In genomic region chr1:22414244-22414751, GRCh38 we compare ENCODE assay signal across 12 cellular contexts. TPM values are rescaled to one million over a fixed set of nuclear protein-coding genes. Genes with fewer than 3 reads are reported as not detected.
DNase-seq lines count a peak whose midpoint lies in the region; ATAC-seq and TF ChIP-seq lines count a peak whose summit lies in the region.
"Had no signal": no experiment of that assay in that cellular context is flagged by ENCODE, and none has a peak within 500 bp of the region (broad histone marks: within the 10 kb centered on the region; RNA-seq: fewer than 3 reads in every experiment).

No MANE protein-coding gene starts in this region.

- no peaks in the 10 kb centered on the region for H3K36me3 ChIP-seq in endocrine pancreas (ENCODE audit: control insufficient read depth, insufficient read depth, low read length)
- no peaks in the 10 kb centered on the region for H3K36me3 ChIP-seq in neuronal stem cell (replicated peaks in 1 of 2; ENCODE audit: control insufficient read depth in 2 of 2, insufficient read depth in 2 of 2, low read length in 2 of 2)
- H3K36me3 ChIP-seq: tibial artery had no signal

- TF ChIP-seq CTCF in RWPE1 (conservative IDR thresholded peaks at IDR 0.05; ENCODE audit: low read depth), result no peak

- H3K4me1 ChIP-seq in endocrine pancreas (ENCODE audit: control insufficient read depth, insufficient read depth, low read length) (peaks cover 8% of the 10 kb centered on the region), neuronal stem cell (ENCODE audit: control insufficient read depth in 2 of 2, insufficient read depth in 1 of 2, low read depth in 1 of 2, low read length in 2 of 2) (peaks cover 0 to 4% of the 10 kb centered on the region in 2 donors)

- H3K9me3 ChIP-seq in endocrine pancreas (ENCODE audit: control insufficient read depth, low read length) (no peaks in the 10 kb centered on the region), neuronal stem cell (replicated peaks in 1 of 2; ENCODE audit: control insufficient read depth in 2 of 2, insufficient read depth in 1 of 2, low read depth in 1 of 2, low read length in 2 of 2) (no peaks in the 10 kb centered on the region)
- H3K9me3 ChIP-seq: tibial artery had no signal

- no peak overlapping the region for H2BK12ac ChIP-seq in neuronal stem cell (ENCODE audit: low read length)

- no peak overlapping the region for H3K18ac ChIP-seq in neuronal stem cell (ENCODE audit: low read length)

- no peak overlapping the region for H4K91ac ChIP-seq in neuronal stem cell (ENCODE audit: low read depth, low read length, poor library complexity)

- H3K9ac ChIP-seq in endocrine pancreas (ENCODE audit: control insufficient read depth, insufficient read depth, low read length), result peak overlapping the region; percentile 6
- no peak overlapping the region for H3K9ac ChIP-seq in neuronal stem cell (ENCODE audit: low read depth, low read length, poor library complexity)

- H3K36me3 Mint-ChIP-seq in immature natural killer cell, result no peaks in the 10 kb centered on the region

- no peak overlapping the region for H3K27ac ChIP-seq in neuronal stem cell (replicated peaks; ENCODE audit: low read length)
- no peak overlapping the region for H3K27ac ChIP-seq in RWPE1
- H3K27ac ChIP-seq: tibial artery had no signal

- no peak overlapping the region for H2BK120ac ChIP-seq in neuronal stem cell (ENCODE audit: low read depth, low read length)

- no peak overlapping the region for H2BK5ac ChIP-seq in neuronal stem cell (ENCODE audit: low read length)

- DNase-seq in DMS53 treated with DMSO at 0.1 percent for 48 hours (lab: John Stamatoyannopoulos, UW; ENCODE audit: unreplicated experiment) (peak; percentile 98), NCI-H2196 treated with DMSO at 0.1 percent for 48 hours (lab: John Stamatoyannopoulos, UW; ENCODE audit: unreplicated experiment) (peak; percentile 79), neuronal stem cell (ENCODE audit: low spot score) (no peak), RWPE1 (ENCODE audit: low spot score) (no peak), immature natural killer cell (no peak)
- no peak for DNase-seq in stimulated activated CD4-positive, alpha-beta T cell treated with anti-CD3 and anti-CD28 coated beads, Interleukin-1b, Interleukin-23, amount 100 ng/mL, for 48 hours
- DNase-seq: activated CD4-positive, CD25-positive, alpha-beta regulatory T cell; activated gamma-delta T cell; Kasumi-1; tibial artery had no signal

- ATAC-seq in GM21526 (IDR thresholded peaks at IDR 0.05; ENCODE audit: low FRiP score, unreplicated experiment), result no peak

- no CpG with 5 or more reads among the region's 11 CpGs for WGBS in neuronal stem cell (ENCODE audit: extremely low coverage in 2 of 2, insufficient read length in 2 of 2, insufficient replicate concordance in 1 of 2), 2 donors

- no peak overlapping the region for H3K4me2 ChIP-seq in neuronal stem cell (ENCODE audit: insufficient read depth, low read length, poor library complexity, severe bottlenecking)

- H3K27me3 Mint-ChIP-seq in immature natural killer cell (ENCODE audit: low read depth in 3 of 3), result peaks cover 4 to 7% (median 7%) of the 10 kb centered on the region in 3 donors

- H3K14ac ChIP-seq in neuronal stem cell (ENCODE audit: low read length), result no peak overlapping the region

- H4K8ac ChIP-seq in neuronal stem cell (ENCODE audit: low read depth, low read length), result no peak overlapping the region

- H2AK5ac ChIP-seq in neuronal stem cell (ENCODE audit: low read depth, low read length), result no peak overlapping the region

- H3K23ac ChIP-seq in neuronal stem cell (ENCODE audit: low read depth, low read length, poor library complexity), result no peak overlapping the region

- H2BK15ac ChIP-seq in neuronal stem cell (ENCODE audit: low read length), result no peak overlapping the region

- H3K27me3 ChIP-seq in endocrine pancreas (ENCODE audit: control insufficient read depth, insufficient read depth, low read length) (no peaks in the 10 kb centered on the region), neuronal stem cell (ENCODE audit: control insufficient read depth in 3 of 3, insufficient read depth in 3 of 3, low read depth in 1 of 3, low read length in 3 of 3) (peaks cover 0 to 34% (median 2%) of the 10 kb centered on the region in 3 experiments)

- H3K4me3 Mint-ChIP-seq in immature natural killer cell, result no peak overlapping the region

- no peak overlapping the region for H3K4me3 ChIP-seq in endocrine pancreas (ENCODE audit: control insufficient read depth, insufficient read depth, low read length)
- H3K4me3 ChIP-seq in neuronal stem cell (ENCODE audit: low read length in 2 of 2), result no peak overlapping the region
- H3K4me3 ChIP-seq: tibial artery had no signal

- H3K79me1 ChIP-seq in neuronal stem cell (ENCODE audit: low read depth, low read length), result no peaks in the 10 kb centered on the region

- no peaks in the 10 kb centered on the region for H3K4me1 Mint-ChIP-seq in immature natural killer cell

- peak overlapping the region; percentile 15 for H2AFZ ChIP-seq in neuronal stem cell (ENCODE audit: low read length)

- H3K9me3 Mint-ChIP-seq in immature natural killer cell, result no peaks in the 10 kb centered on the region

- no peak overlapping the region for H3K4ac ChIP-seq in neuronal stem cell (ENCODE audit: low read length)

- no peak overlapping the region for H3K27ac Mint-ChIP-seq in immature natural killer cell

- CTCF ChIA-PET in RWPE1 (lab: Yijun Ruan, JAX), result interaction anchor here (0.7 to 2.6 kb wide), 3 partner anchors 276 to 309 kb away, joined by 3 to 17 read pairs (median 3); no protein-coding TSS in a partner anchor

- POLR2A ChIA-PET in RWPE1 (lab: Yijun Ruan, JAX; ENCODE audit: low non-redundant PET), result no interaction called here

RNA-seq across cellular contexts. Expression of gene ZBTB40, which starts 37.4 kb away (rescaled TPM):
- polyA plus RNA-seq in neuronal stem cell (2013, experiment 1 of 2), result 5.4 TPM
- 5.3 TPM for polyA plus RNA-seq in neuronal stem cell (2013, experiment 2 of 2)
- 1 to 10 TPM in 2 of 3 donors, not detected in 1; 1.3 to 7.5 TPM for polyA plus RNA-seq in immature natural killer cell

Comparison
In these comparisons a context has a peak if more than half of its experiments do, and no peak if none do; other contexts are left out.
1. DNase-seq: peak in DMS53 treated with DMSO at 0.1 percent for 48 hours (single experiment) and NCI-H2196 treated with DMSO at 0.1 percent for 48 hours (single experiment); none in neuronal stem cell (single experiment), RWPE1 (single experiment), immature natural killer cell (0 of 3) and stimulated activated CD4-positive, alpha-beta T cell treated with anti-CD3 and anti-CD28 coated beads, Interleukin-1b, Interleukin-23, amount 100 ng/mL, for 48 hours (single experiment).